In the genomic region with DNA sequence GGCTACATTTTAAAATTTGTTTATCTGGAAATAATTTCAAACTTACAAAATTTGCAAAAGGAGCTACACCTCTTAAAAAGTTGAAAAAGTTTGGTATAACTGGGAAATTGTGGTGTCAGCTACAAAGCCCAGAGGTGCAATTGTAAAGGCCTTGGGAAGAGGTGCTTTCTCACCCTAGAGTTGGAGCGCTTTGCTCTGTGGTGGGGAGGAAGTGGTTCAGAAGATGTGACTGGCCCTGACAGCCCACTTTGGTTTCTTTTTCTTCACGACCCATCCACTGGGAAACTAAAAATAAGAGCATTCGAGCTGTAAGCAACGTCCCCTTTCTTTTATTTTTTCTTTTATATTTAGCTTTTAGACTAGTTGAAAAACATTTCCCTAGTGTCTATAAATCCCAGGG, we compare ENCODE assay signal across 18 cellular contexts.
A peak's percentile ranks its signal among the peaks of the same experiment; 100 is the strongest.
DNase-seq lines count a peak whose midpoint lies in the region; ATAC-seq and TF ChIP-seq lines count a peak whose summit lies in the region.
"Had no signal": no experiment of that assay in that cellular context is flagged by ENCODE, and none has a peak within 500 bp of the region (broad histone marks: within the 10 kb centered on the region; RNA-seq: fewer than 3 reads in every experiment).

No MANE protein-coding gene starts in this region.

- no peaks in the 10 kb centered on the region for H3K9me3 ChIP-seq in testis
- H3K9me3 ChIP-seq: ovary had no signal

- WGBS in testis, 2 donors = 65 to 70% methylated on average over 4 of the region's 4 CpGs

- no peak overlapping the region for H3K4me3 Mint-ChIP-seq in activated naive CD8-positive, alpha-beta T cell treated with anti-CD3 and anti-CD28 coated beads, Interleukin-2, amount 10 ng/mL, durations not matched to agents 7 days and 5 days
- no peak overlapping the region for H3K4me3 Mint-ChIP-seq in activated naive CD8-positive, alpha-beta T cell treated with anti-CD3 and anti-CD28 coated beads for 36 hours
- no peak overlapping the region for H3K4me3 Mint-ChIP-seq in mesothelial cell of epicardium
- H3K4me3 Mint-ChIP-seq: activated CD4-positive, alpha-beta memory T cell treated with anti-CD3 and anti-CD28 coated beads, Interleukin-2, amount 10 ng/mL, durations not matched to agents 7 days and 5 days had no signal

- ATAC-seq in activated naive CD8-positive, alpha-beta T cell treated with anti-CD3 and anti-CD28 coated beads, Interleukin-2, amount 10 ng/mL, durations not matched to agents 7 days and 5 days (ENCODE audit: low read depth) = peak; percentile 54
- peak; percentile 68 for ATAC-seq in HG02610 (IDR thresholded peaks at IDR 0.05; ENCODE audit: unreplicated experiment)
- peak; percentile 53 for ATAC-seq in HG03442 (IDR thresholded peaks at IDR 0.05; ENCODE audit: unreplicated experiment)
- ATAC-seq: Right ventricle myocardium inferior had no signal

- H3K4me3 ChIP-seq in testis = no peak overlapping the region
- H3K4me3 ChIP-seq: ovary, tibial nerve had no signal

- intact Hi-C loops in testis (cut with DNase I; ENCODE audit: low total_unique reads) = no loop called here

- H3K4me1 Mint-ChIP-seq in activated naive CD8-positive, alpha-beta T cell treated with anti-CD3 and anti-CD28 coated beads, Interleukin-2, amount 10 ng/mL, durations not matched to agents 7 days and 5 days = peaks cover 4% of the 10 kb centered on the region
- no peaks in the 10 kb centered on the region for H3K4me1 Mint-ChIP-seq in activated naive CD8-positive, alpha-beta T cell treated with anti-CD3 and anti-CD28 coated beads for 36 hours
- peaks cover 18% of the 10 kb centered on the region for H3K4me1 Mint-ChIP-seq in mesothelial cell of epicardium
- H3K4me1 Mint-ChIP-seq: activated CD4-positive, alpha-beta memory T cell treated with anti-CD3 and anti-CD28 coated beads, Interleukin-2, amount 10 ng/mL, durations not matched to agents 7 days and 5 days had no signal

- no peak for TF ChIP-seq POLR2A in testis (IDR thresholded peaks at IDR 0.05)

- TF ChIP-seq CTCF in testis (IDR thresholded peaks at IDR 0.05) (no peak), mesothelial cell of epicardium (IDR thresholded peaks at IDR 0.05; ENCODE audit: unreplicated experiment) (no peak)

- POLR2A ChIA-PET in activated naive CD8-positive, alpha-beta T cell treated with anti-CD3 and anti-CD28 coated beads, Interleukin-2, amount 10 ng/mL, durations not matched to agents 7 days and 5 days (lab: Charles Lee) = no interaction called here

- no peaks in the 10 kb centered on the region for H3K36me3 Mint-ChIP-seq in activated naive CD8-positive, alpha-beta T cell treated with anti-CD3 and anti-CD28 coated beads, Interleukin-2, amount 10 ng/mL, durations not matched to agents 7 days and 5 days
- H3K36me3 Mint-ChIP-seq in activated naive CD8-positive, alpha-beta T cell treated with anti-CD3 and anti-CD28 coated beads for 36 hours = no peaks in the 10 kb centered on the region
- no peaks in the 10 kb centered on the region for H3K36me3 Mint-ChIP-seq in mesothelial cell of epicardium

- H3K27me3 ChIP-seq in testis = no peaks in the 10 kb centered on the region
- H3K27me3 ChIP-seq: ovary, tibial nerve had no signal

- H3K27ac ChIP-seq in testis = no peak overlapping the region
- H3K27ac ChIP-seq: ovary, tibial nerve had no signal

- no peaks in the 10 kb centered on the region for H3K36me3 ChIP-seq in testis (ENCODE audit: low read depth, missing control alignments)
- H3K36me3 ChIP-seq: ovary, tibial nerve had no signal

- H3K9me3 Mint-ChIP-seq in activated naive CD8-positive, alpha-beta T cell treated with anti-CD3 and anti-CD28 coated beads, Interleukin-2, amount 10 ng/mL, durations not matched to agents 7 days and 5 days = peaks cover 5% of the 10 kb centered on the region
- H3K9me3 Mint-ChIP-seq in activated naive CD8-positive, alpha-beta T cell treated with anti-CD3 and anti-CD28 coated beads for 36 hours = peaks cover 3% of the 10 kb centered on the region
- peaks cover 16% of the 10 kb centered on the region for H3K9me3 Mint-ChIP-seq in mesothelial cell of epicardium
- H3K9me3 Mint-ChIP-seq: activated CD4-positive, alpha-beta memory T cell treated with anti-CD3 and anti-CD28 coated beads, Interleukin-2, amount 10 ng/mL, durations not matched to agents 7 days and 5 days had no signal

- no peaks in the 10 kb centered on the region for H3K4me1 ChIP-seq in testis
- H3K4me1 ChIP-seq: tibial nerve had no signal

- H3K27me3 Mint-ChIP-seq in activated naive CD8-positive, alpha-beta T cell treated with anti-CD3 and anti-CD28 coated beads, Interleukin-2, amount 10 ng/mL, durations not matched to agents 7 days and 5 days = no peaks in the 10 kb centered on the region
- H3K27me3 Mint-ChIP-seq in activated naive CD8-positive, alpha-beta T cell treated with anti-CD3 and anti-CD28 coated beads for 36 hours = no peaks in the 10 kb centered on the region
- peaks cover 32% of the 10 kb centered on the region for H3K27me3 Mint-ChIP-seq in mesothelial cell of epicardium (ENCODE audit: low read depth)
- H3K27me3 Mint-ChIP-seq: activated CD4-positive, alpha-beta memory T cell treated with anti-CD3 and anti-CD28 coated beads, Interleukin-2, amount 10 ng/mL, durations not matched to agents 7 days and 5 days; IgD-negative memory B cell had no signal

- DNase-seq in activated naive CD8-positive, alpha-beta T cell treated with anti-CD3 and anti-CD28 coated beads, Interleukin-2, amount 10 ng/mL, durations not matched to agents 7 days and 5 days = no peak
- no peak for DNase-seq in activated naive CD8-positive, alpha-beta T cell treated with anti-CD3 and anti-CD28 coated beads for 36 hours
- DNase-seq in SW 1271 (lab: John Stamatoyannopoulos, UW) (no peak), NCI-H748 (lab: John Stamatoyannopoulos, UW; ENCODE audit: unreplicated experiment) (no peak), testis (no peak), mesothelial cell of epicardium (ENCODE audit: low spot score in 2 of 2, unreplicated experiment in 2 of 2) (no peak)
- DNase-seq: activated CD4-positive, alpha-beta memory T cell treated with anti-CD3 and anti-CD28 coated beads, Interleukin-2, amount 10 ng/mL, durations not matched to agents 7 days and 5 days; activated gamma-delta T cell; Calu3; mammary epithelial cell; NCI-H146; NCI-H526 treated with DMSO at 0.1 percent for 48 hours; ovary had no signal

- no peak overlapping the region for H3K27ac Mint-ChIP-seq in activated naive CD8-positive, alpha-beta T cell treated with anti-CD3 and anti-CD28 coated beads, Interleukin-2, amount 10 ng/mL, durations not matched to agents 7 days and 5 days
- H3K27ac Mint-ChIP-seq in activated naive CD8-positive, alpha-beta T cell treated with anti-CD3 and anti-CD28 coated beads for 36 hours = no peak overlapping the region
- no peak overlapping the region for H3K27ac Mint-ChIP-seq in mesothelial cell of epicardium
- H3K27ac Mint-ChIP-seq: activated CD4-positive, alpha-beta memory T cell treated with anti-CD3 and anti-CD28 coated beads, Interleukin-2, amount 10 ng/mL, durations not matched to agents 7 days and 5 days; IgD-negative memory B cell had no signal
